Comparison of ENCODE assay signal across 7 cellular contexts in the genomic region with DNA sequence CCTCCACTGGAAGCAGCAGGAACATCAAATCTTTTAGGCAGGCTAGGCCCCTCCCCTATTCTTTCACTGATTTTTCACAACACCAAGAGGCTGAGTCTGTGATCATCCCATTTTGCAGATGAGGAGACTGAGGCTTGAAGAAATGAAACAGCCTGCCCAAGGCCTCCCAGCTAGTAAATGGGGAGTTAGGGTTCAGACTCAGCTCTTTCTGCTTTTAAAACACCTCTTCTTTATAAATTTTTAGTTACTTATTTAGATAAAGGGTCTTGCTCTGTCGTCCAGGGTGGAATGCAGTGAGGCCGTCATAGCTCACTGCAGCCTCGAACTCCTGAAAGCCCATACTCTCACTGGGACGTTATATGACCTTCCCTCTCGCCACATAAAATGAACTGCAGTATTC.
"Had no signal": no experiment of that assay in that cellular context is flagged by ENCODE, and none has a peak within 500 bp of the region (broad histone marks: within the 10 kb centered on the region; RNA-seq: fewer than 3 reads in every experiment).

No MANE protein-coding gene starts in this region.

- H3K27ac ChIP-seq: HL-60, KMS-11 had no signal

- DNase-seq: IMR-90, KBM-7, KG1 had no signal

- H3K36me3 Mint-ChIP-seq: IgD-negative memory B cell had no signal

- FAIRE-seq: HTR-8/SVneo had no signal

- H3K4me3 Mint-ChIP-seq: IgD-negative memory B cell had no signal

- H3K27ac Mint-ChIP-seq: IgD-negative memory B cell had no signal

- H3K4me2 ChIP-seq: KMS-11 had no signal

- H3K9me3 Mint-ChIP-seq: IgD-negative memory B cell had no signal

- H3K27me3 Mint-ChIP-seq: IgD-negative memory B cell had no signal

- H3K9ac ChIP-seq: KMS-11 had no signal
